ENCODE assay signal across 32 cellular contexts in the genomic region with DNA sequence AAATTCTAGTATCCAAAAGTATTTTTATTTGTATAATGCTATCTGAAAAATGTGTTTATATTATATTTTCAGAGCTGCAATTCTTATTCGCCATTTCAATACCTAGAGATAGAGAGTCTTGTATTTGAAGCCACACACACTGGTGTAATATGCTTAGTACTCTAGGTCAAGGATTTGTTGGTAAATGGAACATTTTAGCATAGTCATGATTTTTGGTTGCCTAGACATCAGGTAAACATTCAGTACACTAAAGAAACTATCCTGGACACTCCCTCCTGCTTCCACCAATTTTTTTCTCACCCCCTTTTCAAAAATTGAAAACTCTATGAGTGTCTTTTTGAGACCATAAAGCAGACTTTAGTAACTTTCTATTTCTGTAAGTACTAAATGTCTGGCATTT. TPM values are rescaled to one million over a fixed set of nuclear protein-coding genes. Genes with fewer than 3 reads are reported as not detected.
A peak's percentile ranks its signal among the peaks of the same experiment; 100 is the strongest.
DNase-seq lines count a peak whose midpoint lies in the region; ATAC-seq lines count a peak whose summit lies in the region.
"Had no signal": no experiment of that assay in that cellular context is flagged by ENCODE, and none has a peak within 500 bp of the region (broad histone marks: within the 10 kb centered on the region; RNA-seq: fewer than 3 reads in every experiment).

No MANE protein-coding gene starts in this region.

- H3K36me3 Mint-ChIP-seq in central memory CD8-positive, alpha-beta T cell (ENCODE audit: insufficient read depth), result peaks cover 23% of the 10 kb centered on the region
- peaks cover 46% of the 10 kb centered on the region for H3K36me3 Mint-ChIP-seq in stimulated activated effector memory CD8-positive, alpha-beta T cell treated with anti-CD3 and anti-CD28 coated beads, Interleukin-12 subunit alpha, Interleukin-12 subunit beta, amount 100 ng/mL, for 72 hours
- H3K36me3 Mint-ChIP-seq in CD8-positive, alpha-beta memory T cell, result peaks cover 10 to 40% (median 11%) of the 10 kb centered on the region in 3 donors

- peaks cover 20% of the 10 kb centered on the region for H3K36me3 ChIP-seq in CD8-positive, alpha-beta memory T cell (ENCODE audit: insufficient read depth, low read length)
- H3K36me3 ChIP-seq: ovary had no signal

- POLR2A ChIA-PET in CD8-positive, alpha-beta memory T cell (lab: Charles Lee), result no interaction called here

- no peak overlapping the region for H3K27ac ChIP-seq in CD8-positive, alpha-beta memory T cell (ENCODE audit: low read depth, low read length)
- H3K27ac ChIP-seq: 22Rv1, adrenal gland, C4-2B, heart left ventricle, ovary, SK-N-MC had no signal

- H3K27me3 ChIP-seq in CD8-positive, alpha-beta memory T cell (ENCODE audit: insufficient read depth, low read length, poor library complexity, severe bottlenecking), result no peaks in the 10 kb centered on the region
- H3K27me3 ChIP-seq: adrenal gland, heart left ventricle, ovary had no signal

- peaks cover 4% of the 10 kb centered on the region for H3K4me1 ChIP-seq in CD8-positive, alpha-beta memory T cell (ENCODE audit: insufficient read depth, low read length)
- H3K4me1 ChIP-seq: Caco-2 had no signal

- H3K27me3 Mint-ChIP-seq in central memory CD8-positive, alpha-beta T cell, result no peaks in the 10 kb centered on the region
- no peaks in the 10 kb centered on the region for H3K27me3 Mint-ChIP-seq in CD8-positive, alpha-beta memory T cell
- H3K27me3 Mint-ChIP-seq: activated CD8-positive, alpha-beta memory T cell treated with anti-CD3 and anti-CD28 coated beads, Interleukin-2, amount 10 ng/mL, durations not matched to agents 7 days and 5 days; brain had no signal

- DNase-seq in DMS53 (lab: John Stamatoyannopoulos, UW) (peak; percentile 26), DMS53 treated with DMSO at 0.1 percent for 48 hours (lab: John Stamatoyannopoulos, UW; ENCODE audit: unreplicated experiment) (no peak), left lobe of liver (ENCODE audit: low spot score) (no peak), NCI-H187 (lab: John Stamatoyannopoulos, UW) (no peak), NCI-H345 (lab: John Stamatoyannopoulos, UW) (no peak)
- no peak for DNase-seq in central memory CD8-positive, alpha-beta T cell (ENCODE audit: low spot score in 2 of 2)
- no peak for DNase-seq in stimulated activated effector memory CD8-positive, alpha-beta T cell treated with anti-CD3 and anti-CD28 coated beads, Interleukin-12 subunit alpha, Interleukin-12 subunit beta, amount 100 ng/mL, for 72 hours (ENCODE audit: low spot score in 2 of 2)
- no peak for DNase-seq in CD8-positive, alpha-beta memory T cell
- DNase-seq: activated CD4-positive, CD25-positive, alpha-beta regulatory T cell; activated CD8-positive, alpha-beta memory T cell treated with anti-CD3 and anti-CD28 coated beads, Interleukin-2, amount 10 ng/mL, durations not matched to agents 7 days and 5 days; activated naive CD4-positive, alpha-beta T cell treated with Interleukin-2 at 50 U/mL for 16 hours; activated T-cell treated with anti-CD3 and anti-CD28 coated beads, Interleukin-2, amount 50 U/mL, for 4 hours; adrenal gland; Caco-2; DND-41; GF-D8; heart left ventricle; NCI-H1092; NCI-H1694 treated with DMSO at 0.1 percent for 48 hours; NCI-H524; nephron progenitor cell; NK-92 treated with Interleukin-12 subunit alpha and Interleukin-12 subunit beta, amount 100 ng/mL, for 24 hours; ovary; PC-3; stimulated activated naive CD4-positive, alpha-beta T cell treated with Interleukin-2 at 50 U/mL for 16 hours; T-helper 1 cell had no signal

- H3K9me3 Mint-ChIP-seq in central memory CD8-positive, alpha-beta T cell, result no peaks in the 10 kb centered on the region
- no peaks in the 10 kb centered on the region for H3K9me3 Mint-ChIP-seq in stimulated activated effector memory CD8-positive, alpha-beta T cell treated with anti-CD3 and anti-CD28 coated beads, Interleukin-12 subunit alpha, Interleukin-12 subunit beta, amount 100 ng/mL, for 72 hours
- no peaks in the 10 kb centered on the region for H3K9me3 Mint-ChIP-seq in CD8-positive, alpha-beta memory T cell
- H3K9me3 Mint-ChIP-seq: activated T-cell treated with anti-CD3 and anti-CD28 coated beads, Interleukin-2, amount 50 U/mL, for 4 hours; brain; nephron progenitor cell had no signal

- no peaks in the 10 kb centered on the region for H3K9me3 ChIP-seq in CD8-positive, alpha-beta memory T cell (ENCODE audit: low read length)
- H3K9me3 ChIP-seq: adrenal gland, Caco-2, heart left ventricle, ovary had no signal

- H3K4me1 Mint-ChIP-seq in central memory CD8-positive, alpha-beta T cell, result peaks cover 5% of the 10 kb centered on the region
- peaks cover 11% of the 10 kb centered on the region for H3K4me1 Mint-ChIP-seq in stimulated activated effector memory CD8-positive, alpha-beta T cell treated with anti-CD3 and anti-CD28 coated beads, Interleukin-12 subunit alpha, Interleukin-12 subunit beta, amount 100 ng/mL, for 72 hours
- peaks cover 15 to 23% (median 22%) of the 10 kb centered on the region in 3 donors for H3K4me1 Mint-ChIP-seq in CD8-positive, alpha-beta memory T cell
- H3K4me1 Mint-ChIP-seq: nephron progenitor cell had no signal

- ATAC-seq in central memory CD8-positive, alpha-beta T cell (replicated peaks; ENCODE audit: extremely low read depth, poor library complexity, severe bottlenecking), result no peak
- ATAC-seq in left lobe of liver, result peak; percentile 59
- no peak for ATAC-seq in stimulated activated effector memory CD8-positive, alpha-beta T cell treated with anti-CD3 and anti-CD28 coated beads, Interleukin-12 subunit alpha, Interleukin-12 subunit beta, amount 100 ng/mL, for 72 hours
- ATAC-seq: activated CD8-positive, alpha-beta memory T cell treated with anti-CD3 and anti-CD28 coated beads, Interleukin-2, amount 10 ng/mL, durations not matched to agents 7 days and 5 days; activated T-cell treated with anti-CD3 and anti-CD28 coated beads, Interleukin-2, amount 50 U/mL, for 4 hours; heart left ventricle; PC-3 had no signal

- no peak overlapping the region for H3K4me3 Mint-ChIP-seq in central memory CD8-positive, alpha-beta T cell
- H3K4me3 Mint-ChIP-seq in stimulated activated effector memory CD8-positive, alpha-beta T cell treated with anti-CD3 and anti-CD28 coated beads, Interleukin-12 subunit alpha, Interleukin-12 subunit beta, amount 100 ng/mL, for 72 hours, result no peak overlapping the region
- no peak overlapping the region for H3K4me3 Mint-ChIP-seq in CD8-positive, alpha-beta memory T cell
- H3K4me3 Mint-ChIP-seq: activated CD8-positive, alpha-beta memory T cell treated with anti-CD3 and anti-CD28 coated beads, Interleukin-2, amount 10 ng/mL, durations not matched to agents 7 days and 5 days; activated T-cell treated with anti-CD3 and anti-CD28 coated beads, Interleukin-2, amount 50 U/mL, for 4 hours; brain; nephron progenitor cell had no signal

- CTCF ChIA-PET in CD8-positive, alpha-beta memory T cell (lab: Charles Lee), result interaction anchor here (0.7 to 0.9 kb wide), 2 partner anchors 9 to 176 kb away, joined by 3 to 6 read pairs; no protein-coding TSS in a partner anchor

- peak overlapping the region; percentile 85 for H3K27ac Mint-ChIP-seq in central memory CD8-positive, alpha-beta T cell (ENCODE audit: low read depth)
- peak overlapping the region; percentile 52 for H3K27ac Mint-ChIP-seq in stimulated activated effector memory CD8-positive, alpha-beta T cell treated with anti-CD3 and anti-CD28 coated beads, Interleukin-12 subunit alpha, Interleukin-12 subunit beta, amount 100 ng/mL, for 72 hours
- no peak overlapping the region for H3K27ac Mint-ChIP-seq in CD8-positive, alpha-beta memory T cell
- H3K27ac Mint-ChIP-seq: nephron progenitor cell had no signal

- no peak overlapping the region for H3K4me3 ChIP-seq in CD8-positive, alpha-beta memory T cell (ENCODE audit: low read length)
- H3K4me3 ChIP-seq: adrenal gland, heart left ventricle, lung, ovary, SK-N-MC, smooth muscle cell had no signal

RNA-seq across cellular contexts. Expression of gene ABHD15, which starts 20.8 kb away (rescaled TPM):
- 31.2 TPM for total RNA-seq in left lobe of liver
- total RNA-seq in CD8-positive, alpha-beta memory T cell, result 10 to 100 TPM; 18.3 to 19.3 TPM
- 22.6 TPM for polyA plus RNA-seq in CD8-positive, alpha-beta memory T cell

RNA-seq across cellular contexts. Expression of gene TP53I13, which starts 22.4 kb away (rescaled TPM):
- 84.2 TPM for total RNA-seq in left lobe of liver
- 10 to 100 TPM; 71.3 to 75.5 TPM for total RNA-seq in CD8-positive, alpha-beta memory T cell
- polyA plus RNA-seq in CD8-positive, alpha-beta memory T cell, result 33.1 TPM

RNA-seq across cellular contexts. Expression of gene GIT1, which starts 43.4 kb away (rescaled TPM):
- 9.4 TPM for total RNA-seq in left lobe of liver
- 10 to 100 TPM; 69.7 to 69.8 TPM for total RNA-seq in CD8-positive, alpha-beta memory T cell
- polyA plus RNA-seq in CD8-positive, alpha-beta memory T cell, result 25.7 TPM

RNA-seq across cellular contexts. Expression of gene ANKRD13B, which starts 46.8 kb away (rescaled TPM):
- 1.3 TPM for total RNA-seq in left lobe of liver
- 10 to 100 TPM; 20.8 to 21.8 TPM for total RNA-seq in CD8-positive, alpha-beta memory T cell
- 0.35 TPM for polyA plus RNA-seq in CD8-positive, alpha-beta memory T cell

Comparison
In these comparisons a context has a peak if more than half of its experiments do, and no peak if none do; other contexts are left out.
1. H3K27ac Mint-ChIP-seq: peak in central memory CD8-positive, alpha-beta T cell (single experiment) and stimulated activated effector memory CD8-positive, alpha-beta T cell treated with anti-CD3 and anti-CD28 coated beads, Interleukin-12 subunit alpha, Interleukin-12 subunit beta, amount 100 ng/mL, for 72 hours (single experiment); none in CD8-positive, alpha-beta memory T cell (0 of 8).